In genomic region chr19:45973564-45974338, GRCh38 we compare ENCODE assay signal across 8 cellular contexts. TPM values are rescaled to one million over a fixed set of nuclear protein-coding genes. Genes with fewer than 3 reads are reported as not detected.
DNase-seq lines count a peak whose midpoint lies in the region; ATAC-seq and TF ChIP-seq lines count a peak whose summit lies in the region.

NOVA2 (minus strand) TSS chr19:45973865; CDS start chr19:45973351, 514 bp downstream.

- WGBS in heart right ventricle, 2 donors, result 4% methylated on average over 34 to 55 of the region's 56 CpGs

- H3K27me3 Mint-ChIP-seq in activated CD4-positive, alpha-beta T cell treated with anti-CD3 and anti-CD28 coated beads, Interleukin-2, amount 10 ng/mL, durations not matched to agents 24 days and 14 days, result peaks cover 71% of the 10 kb centered on the region

- ATAC-seq in heart right ventricle (peak; percentile 78 to 87 (median 82)), HG02642 (IDR thresholded peaks at IDR 0.05; ENCODE audit: poor library complexity, unreplicated experiment) (no peak), GM19351 (IDR thresholded peaks at IDR 0.05; ENCODE audit: unreplicated experiment) (no peak)

- intact Hi-C loops in activated CD4-positive, alpha-beta T cell treated with anti-CD3 and anti-CD28 coated beads, Interleukin-2, amount 10 ng/mL, durations not matched to agents 24 days and 14 days (cut with micrococcal nuclease), result no loop called here
- intact Hi-C loops in heart right ventricle (cut with DNase I) (no loop called here), posterior vena cava (cut with DNase I) (no loop called here)

- peak within 1 kb of the TSS; percentile 58 to 93 (median 82) for H3K27ac ChIP-seq in heart right ventricle

- no peaks in the 10 kb centered on the region for H3K36me3 ChIP-seq in adipocyte (ENCODE audit: control insufficient read depth, insufficient read depth, low read length, severe bottlenecking)
- peaks cover 0 to 2% (median 0%) of the 10 kb centered on the region in 9 donors for H3K36me3 ChIP-seq in heart right ventricle

- H3K4me1 ChIP-seq in adipocyte (ENCODE audit: control insufficient read depth, insufficient read depth, low read length), result no peaks in the 10 kb centered on the region
- peaks cover 0 to 25% (median 12%) of the 10 kb centered on the region in 9 donors for H3K4me1 ChIP-seq in heart right ventricle

- H3K9ac ChIP-seq in adipocyte (ENCODE audit: low read length), result no peak within 1 kb of the TSS

- no peak within 1 kb of the TSS for H3K27ac Mint-ChIP-seq in activated CD4-positive, alpha-beta T cell treated with anti-CD3 and anti-CD28 coated beads, Interleukin-2, amount 10 ng/mL, durations not matched to agents 24 days and 14 days

- H3K4me3 ChIP-seq in adipocyte (ENCODE audit: low read length) (no peak within 1 kb of the TSS), heart right ventricle (peak within 1 kb of the TSS; percentile 25 to 63 (median 52))

- H3K36me3 Mint-ChIP-seq in activated CD4-positive, alpha-beta T cell treated with anti-CD3 and anti-CD28 coated beads, Interleukin-2, amount 10 ng/mL, durations not matched to agents 24 days and 14 days (ENCODE audit: low read depth), result no peaks in the 10 kb centered on the region

- peaks cover 20% of the 10 kb centered on the region for H3K4me1 Mint-ChIP-seq in activated CD4-positive, alpha-beta T cell treated with anti-CD3 and anti-CD28 coated beads, Interleukin-2, amount 10 ng/mL, durations not matched to agents 24 days and 14 days

- H3K27me3 ChIP-seq in adipocyte (replicated peaks; ENCODE audit: control insufficient read depth, insufficient read depth, low read length) (peaks cover 63% of the 10 kb centered on the region), heart right ventricle (peaks cover 0 to 74% (median 59%) of the 10 kb centered on the region in 7 donors)

- no peaks in the 10 kb centered on the region for H3K9me3 Mint-ChIP-seq in activated CD4-positive, alpha-beta T cell treated with anti-CD3 and anti-CD28 coated beads, Interleukin-2, amount 10 ng/mL, durations not matched to agents 24 days and 14 days

- peak; percentile 84 for DNase-seq in activated CD4-positive, alpha-beta T cell treated with anti-CD3 and anti-CD28 coated beads, Interleukin-2, amount 10 ng/mL, durations not matched to agents 24 days and 14 days
- no peak for DNase-seq in activated CD4-positive, alpha-beta T cell treated with anti-CD3 and anti-CD28 coated beads, Interleukin-2, amount 50 U/mL, for 4 hours
- DNase-seq in NCI-H526 (lab: John Stamatoyannopoulos, UW) (peak; percentile 27 to 90), adipocyte (ENCODE audit: low read depth) (peak; percentile 40), heart right ventricle (peak; percentile 83 to 84), posterior vena cava (ENCODE audit: low spot score) (peak; percentile 91)

- TF ChIP-seq CTCF in heart right ventricle (IDR thresholded peaks at IDR 0.05), result peak in 2 of 9 donors; percentile 6 to 14

- peak within 1 kb of the TSS; percentile 30 for H3K4me3 Mint-ChIP-seq in activated CD4-positive, alpha-beta T cell treated with anti-CD3 and anti-CD28 coated beads, Interleukin-2, amount 10 ng/mL, durations not matched to agents 24 days and 14 days

- H3K9me3 ChIP-seq in adipocyte (ENCODE audit: control insufficient read depth, low read length) (no peaks in the 10 kb centered on the region), heart right ventricle (no peaks in the 10 kb centered on the region)

RNA-seq across cellular contexts. Expression of gene NOVA2, which starts in this region (rescaled TPM):
- not detected in 2 replicates for total RNA-seq in activated CD4-positive, alpha-beta T cell treated with anti-CD3 and anti-CD28 coated beads, Interleukin-2, amount 10 ng/mL, durations not matched to agents 24 days and 14 days
- total RNA-seq in heart right ventricle, result 1 to 10 TPM; 4.4 to 7.8 (median 5.9) TPM
- 1 to 10 TPM; 1.6 to 8.2 TPM for polyA plus RNA-seq in heart right ventricle
- total RNA-seq in posterior vena cava, result 1 to 10 TPM; 7.9 to 8.0 TPM

Comparison
In these comparisons a context has a peak if more than half of its experiments do, and no peak if none do; other contexts are left out.
1. Peak in DNase-seq in activated CD4-positive, alpha-beta T cell treated with anti-CD3 and anti-CD28 coated beads, Interleukin-2, amount 10 ng/mL, durations not matched to agents 24 days and 14 days; RNA of the gene not detected or under 1 TPM.
2. DNase-seq: peak in NCI-H526 (2 of 2), adipocyte (single experiment), heart right ventricle (2 of 2) and posterior vena cava (single experiment); none in activated CD4-positive, alpha-beta T cell treated with anti-CD3 and anti-CD28 coated beads, Interleukin-2, amount 50 U/mL, for 4 hours (0 of 2).
3. ATAC-seq: peak in heart right ventricle (8 of 8); none in HG02642 (single experiment) and GM19351 (single experiment).